Comparison of ENCODE assay signal across 19 cellular contexts in the genomic region with DNA sequence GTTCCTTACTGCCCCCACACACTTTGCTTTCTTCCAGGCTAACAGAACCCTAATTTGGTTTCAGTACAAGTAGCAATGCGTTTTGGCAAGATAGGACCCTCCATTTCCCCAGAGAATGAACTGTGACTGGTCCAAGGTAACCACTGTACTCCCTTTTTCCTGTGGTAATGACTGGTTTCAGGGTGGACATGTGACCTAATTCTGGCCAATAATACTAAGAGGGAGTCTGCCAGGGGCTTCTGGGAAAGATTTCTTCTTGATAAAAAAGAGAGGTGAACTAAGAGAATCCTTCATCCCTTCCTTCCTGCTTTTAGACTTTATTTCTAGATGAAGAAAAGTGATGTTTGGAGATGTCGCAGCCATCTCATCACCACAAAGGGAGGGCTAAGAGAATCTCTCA. TPM values are rescaled to one million over a fixed set of nuclear protein-coding genes. Genes with fewer than 3 reads are reported as not detected.
DNase-seq lines count a peak whose midpoint lies in the region; ATAC-seq and TF ChIP-seq lines count a peak whose summit lies in the region.
"Had no signal": no experiment of that assay in that cellular context is flagged by ENCODE, and none has a peak within 500 bp of the region (broad histone marks: within the 10 kb centered on the region; RNA-seq: fewer than 3 reads in every experiment).

No MANE protein-coding gene starts in this region.

- H3K4me2 ChIP-seq in OCI-LY7 (ENCODE audit: low read length) = 0 out of 2 replicates have a peak overlapping the region, but pooled peaks have one; percentile 2
- H3K4me2 ChIP-seq: BLaER1 had no signal

- no peaks in the 10 kb centered on the region for H3K9me2 ChIP-seq in OCI-LY7 (ENCODE audit: insufficient read depth, low read length)

- CTCF ChIA-PET in OCI-LY7 (lab: Charles Lee; ENCODE audit: unreplicated experiment) = no interaction called here

- H2AFZ ChIP-seq in OCI-LY7 (ENCODE audit: low read length) = peak overlapping the region; percentile 19; the same call in 1 of the 2 replicates
- H2AFZ ChIP-seq: GM23248 had no signal

- no peaks in the 10 kb centered on the region for H4K20me1 ChIP-seq in OCI-LY7 (ENCODE audit: insufficient read depth, low read length)
- H4K20me1 ChIP-seq: BLaER1 had no signal

- H3K4me1 ChIP-seq in OCI-LY7 (ENCODE audit: insufficient read depth, low read length, poor library complexity, severe bottlenecking) = no peaks in the 10 kb centered on the region
- H3K4me1 ChIP-seq: Caco-2 had no signal

- TF ChIP-seq CTCF in OCI-LY7 (conservative IDR thresholded peaks at IDR 0.05; ENCODE audit: low read length) = no peak

- no peak overlapping the region for H3K4me3 ChIP-seq in OCI-LY7 (ENCODE audit: low read depth, low read length, poor library complexity, severe bottlenecking)
- H3K4me3 ChIP-seq: BLaER1, GM23248 had no signal

- no peaks in the 10 kb centered on the region for H3K79me2 ChIP-seq in OCI-LY7 (ENCODE audit: insufficient read depth, low read depth, low read length)

- DNase-seq in SIG-M5 treated with dmso at 0.1 percent for 504 hours (lab: John Stamatoyannopoulos, UW; ENCODE audit: unreplicated experiment) (peak; percentile 16), SIG-M5 (lab: John Stamatoyannopoulos, UW) (no peak), OCI-LY7 (ENCODE audit: low spot score) (no peak), islet precursor cell (peak; percentile 14), NCI-H1694 treated with DMSO at 0.1 percent for 48 hours (lab: John Stamatoyannopoulos, UW) (no peak), retina (no peak)
- DNase-seq: Caco-2; CD4-positive, CD25-positive, alpha-beta regulatory T cell; CD8-positive, alpha-beta T cell; DMS153; DND-41; GM23248; H9 had no signal

- intact Hi-C loops in OCI-LY7 (cut with micrococcal nuclease; ENCODE audit: unreplicated experiment) = no loop called here

- POLR2A ChIA-PET in OCI-LY7 (lab: Charles Lee) = no interaction called here

- ATAC-seq in GM19035 (IDR thresholded peaks at IDR 0.05; ENCODE audit: unreplicated experiment) = no peak
- no peak for ATAC-seq in HG02884 (IDR thresholded peaks at IDR 0.05; ENCODE audit: unreplicated experiment)
- ATAC-seq: CD8-positive, alpha-beta T cell; HCT116 had no signal

- BruUV-seq in OCI-LY7 (replicated peaks; lab: Mats Ljungman, UMichigan) = no TSS peak

- H3K9me3 ChIP-seq in OCI-LY7 (ENCODE audit: low read length) = no peaks in the 10 kb centered on the region; the same call in 1 of the 2 replicates

- no peak overlapping the region for H3K27ac ChIP-seq in OCI-LY7 (ENCODE audit: low read depth, low read length, poor library complexity, severe bottlenecking)
- H3K27ac ChIP-seq: 22Rv1, BLaER1, C4-2B, GM23248 had no signal

- H3K36me3 ChIP-seq in OCI-LY7 (ENCODE audit: insufficient read depth, low read length) = no peaks in the 10 kb centered on the region
- H3K36me3 ChIP-seq: BLaER1 had no signal

RNA-seq across cellular contexts. Expression of a gene that starts 58.7 kb away (rescaled TPM):
- 131 and 226 TPM in 2 replicates for total RNA-seq in OCI-LY7 (2014; rRNA removed; shearing (Covaris generic))
- 164 and 193 TPM in 2 replicates for total RNA-seq in OCI-LY7 (2022)

Comparison
In these comparisons a context has a peak if more than half of its experiments do, and no peak if none do; other contexts are left out.
1. DNase-seq: peak in SIG-M5 treated with dmso at 0.1 percent for 504 hours (single experiment) and islet precursor cell (single experiment); none in SIG-M5 (single experiment), OCI-LY7 (single experiment), NCI-H1694 treated with DMSO at 0.1 percent for 48 hours (single experiment) and retina (single experiment).